Comparison of ENCODE assay signal across 28 cellular contexts in the genomic region with DNA sequence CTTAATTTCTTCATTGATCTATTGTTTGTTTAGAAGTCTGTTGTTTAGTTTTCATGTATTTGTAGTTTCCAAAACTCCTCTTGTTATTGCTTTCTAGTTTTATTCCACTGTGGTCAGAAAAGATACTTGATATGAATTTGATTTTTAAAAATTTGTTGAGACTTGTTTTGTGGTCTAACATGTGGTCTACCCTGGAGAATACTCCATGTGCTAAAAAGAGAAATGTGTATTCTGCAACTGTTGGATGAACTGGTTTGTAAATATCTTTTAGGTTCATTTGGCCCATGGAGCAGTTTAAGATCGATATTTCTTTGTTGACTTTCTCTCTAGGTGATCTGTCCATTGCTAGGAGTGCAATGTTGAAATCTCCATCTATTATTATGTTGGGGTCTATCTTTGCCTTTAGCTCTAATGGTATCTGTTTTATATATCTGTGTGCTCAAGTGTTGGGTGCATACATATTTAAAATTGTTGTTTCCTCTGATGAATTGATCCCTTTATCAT.
"Had no signal": no experiment of that assay in that cellular context is flagged by ENCODE, and none has a peak within 500 bp of the region (broad histone marks: within the 10 kb centered on the region; RNA-seq: fewer than 3 reads in every experiment).

No MANE protein-coding gene starts in this region.

- H3K4me1 Mint-ChIP-seq: activated CD4-positive, alpha-beta memory T cell treated with anti-CD3 and anti-CD28 coated beads, Interleukin-2, amount 10 ng/mL, durations not matched to agents 7 days and 5 days; activated CD4-positive, alpha-beta T cell treated with anti-CD3 and anti-CD28 coated beads, Interleukin-2, amount 10 ng/mL, durations not matched to agents 7 days and 5 days; central memory CD8-positive, alpha-beta T cell; endodermal cell; memory B cell; natural killer cell; stimulated activated naive B cell treated with anti-CD40 and anti-IgM and Interleukin-4, amounts not matched to agents 10 μg/mL and 1 μg/mL and 100 μg/mL, for 72 hours had no signal

- H3K4me1 ChIP-seq: breast epithelium, thyroid gland, upper lobe of right lung had no signal

- H3K36me3 ChIP-seq: breast epithelium, sigmoid colon, stomach, thyroid gland, upper lobe of right lung had no signal

- H3K27ac ChIP-seq: breast epithelium, sigmoid colon, stomach, thyroid gland, upper lobe of right lung had no signal

- H3K4me2 ChIP-seq: smooth muscle cell had no signal

- ATAC-seq: activated naive CD4-positive, alpha-beta T cell treated with anti-CD3 and anti-CD28 coated beads, Interleukin-2, amount 50 U/mL, for 72 hours; esophagus mucosa; left cardiac atrium; natural killer cell; stimulated activated naive B cell treated with anti-CD40 and anti-IgM and Interleukin-4, amounts not matched to agents 10 μg/mL and 1 μg/mL and 100 μg/mL, for 72 hours; upper lobe of right lung had no signal

- H3K36me3 Mint-ChIP-seq: memory B cell, natural killer cell had no signal

- H3K9me3 ChIP-seq: thyroid gland, upper lobe of right lung had no signal

- H3K27ac Mint-ChIP-seq: activated CD4-positive, alpha-beta memory T cell treated with anti-CD3 and anti-CD28 coated beads, Interleukin-2, amount 10 ng/mL, durations not matched to agents 7 days and 5 days; activated CD4-positive, alpha-beta T cell treated with anti-CD3 and anti-CD28 coated beads, Interleukin-2, amount 10 ng/mL, durations not matched to agents 7 days and 5 days; activated naive CD4-positive, alpha-beta T cell treated with anti-CD3 and anti-CD28 coated beads, Interleukin-2, amount 50 U/mL, for 72 hours; dendritic cell treated with granulocyte-macrophage colony-stimulating factor and Interleukin-4, amounts not matched to agents 40 ng/mL and 50 ng/mL, for 4 days; endodermal cell; memory B cell; natural killer cell; stimulated activated naive B cell treated with anti-CD40 and anti-IgM and Interleukin-4, amounts not matched to agents 10 μg/mL and 1 μg/mL and 100 μg/mL, for 72 hours had no signal

- H3K9me3 Mint-ChIP-seq: activated CD4-positive, alpha-beta memory T cell treated with anti-CD3 and anti-CD28 coated beads, Interleukin-2, amount 10 ng/mL, durations not matched to agents 7 days and 5 days had no signal

- DNase-seq: activated CD4-positive, alpha-beta memory T cell treated with anti-CD3 and anti-CD28 coated beads, Interleukin-2, amount 10 ng/mL, durations not matched to agents 7 days and 5 days; activated CD4-positive, alpha-beta T cell treated with anti-CD3 and anti-CD28 coated beads, Interleukin-2, amount 10 ng/mL, durations not matched to agents 7 days and 5 days; activated CD4-positive, CD25-positive, alpha-beta regulatory T cell treated with anti-CD3 and anti-CD28 coated beads, Interleukin-2, amount 50 U/mL, for 72 hours; activated naive CD4-positive, alpha-beta T cell; activated T-cell treated with anti-CD3 and anti-CD28 coated beads, Interleukin-2, amount 50 U/mL, for 48 hours; endodermal cell; foreskin fibroblast; head of caudate nucleus; hippocampal formation; left cardiac atrium; midbrain; natural killer cell; retina; sigmoid colon; stimulated activated CD4-positive, alpha-beta T cell treated with anti-CD3 and anti-CD28 coated beads, Interleukin-15, amount 100 ng/mL, for 24 hours; stimulated activated CD4-positive, alpha-beta T cell treated with anti-CD3 and anti-CD28 coated beads, Interleukin-2, amount 100 ng/mL, for 24 hours; stimulated activated naive B cell treated with anti-CD40 and anti-IgM and Interleukin-4, amounts not matched to agents 10 μg/mL and 1 μg/mL and 100 μg/mL, for 72 hours; stomach; T-helper 2 cell; thyroid gland; upper lobe of right lung had no signal

- H3K27me3 Mint-ChIP-seq: activated CD4-positive, alpha-beta memory T cell treated with anti-CD3 and anti-CD28 coated beads, Interleukin-2, amount 10 ng/mL, durations not matched to agents 7 days and 5 days; activated CD4-positive, alpha-beta T cell treated with anti-CD3 and anti-CD28 coated beads, Interleukin-2, amount 10 ng/mL, durations not matched to agents 7 days and 5 days; central memory CD8-positive, alpha-beta T cell; dendritic cell treated with granulocyte-macrophage colony-stimulating factor and Interleukin-4, amounts not matched to agents 40 ng/mL and 50 ng/mL, for 4 days; memory B cell; stimulated activated naive B cell treated with anti-CD40 and anti-IgM and Interleukin-4, amounts not matched to agents 10 μg/mL and 1 μg/mL and 100 μg/mL, for 72 hours had no signal

- H3K4me3 ChIP-seq: breast epithelium, sigmoid colon, smooth muscle cell, stomach, thyroid gland, upper lobe of right lung had no signal

- H3K27me3 ChIP-seq: breast epithelium, sigmoid colon, stomach, thyroid gland, upper lobe of right lung had no signal

- H3K4me3 Mint-ChIP-seq: activated CD4-positive, alpha-beta memory T cell treated with anti-CD3 and anti-CD28 coated beads, Interleukin-2, amount 10 ng/mL, durations not matched to agents 7 days and 5 days; activated CD4-positive, alpha-beta T cell treated with anti-CD3 and anti-CD28 coated beads, Interleukin-2, amount 10 ng/mL, durations not matched to agents 7 days and 5 days; central memory CD8-positive, alpha-beta T cell; dendritic cell treated with granulocyte-macrophage colony-stimulating factor and Interleukin-4, amounts not matched to agents 40 ng/mL and 50 ng/mL, for 4 days; endodermal cell; memory B cell; natural killer cell; stimulated activated naive B cell treated with anti-CD40 and anti-IgM and Interleukin-4, amounts not matched to agents 10 μg/mL and 1 μg/mL and 100 μg/mL, for 72 hours had no signal
